Comparison of ENCODE assay signal across 7 cellular contexts in the genomic region with DNA sequence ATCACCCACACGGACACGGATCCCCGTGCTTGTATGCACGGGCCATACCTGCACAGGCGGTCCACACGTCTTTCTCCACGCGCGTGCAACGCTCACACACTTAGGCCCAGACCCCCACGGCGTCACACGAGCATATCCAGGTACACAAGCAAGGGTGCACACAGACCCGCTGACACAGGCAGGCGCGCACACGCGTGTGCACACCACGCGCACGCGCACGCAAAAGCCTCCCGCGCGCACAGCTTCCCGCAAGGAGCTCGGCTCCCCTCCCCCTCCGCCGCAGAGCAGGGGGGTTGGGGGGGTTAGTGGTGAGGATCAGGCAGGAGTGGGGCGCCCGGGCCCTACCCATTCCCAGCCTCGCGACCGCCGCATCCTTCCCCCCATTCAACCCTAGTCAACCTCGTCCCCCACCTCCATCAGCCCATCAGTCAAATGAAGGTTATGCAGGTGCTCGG. TPM values are rescaled to one million over a fixed set of nuclear protein-coding genes. Genes with fewer than 3 reads are reported as not detected.
DNase-seq lines count a peak whose midpoint lies in the region; ATAC-seq, FAIRE-seq and TF ChIP-seq lines count a peak whose summit lies in the region.

No MANE protein-coding gene starts in this region.

- H3K27me3 ChIP-seq in HUES64 (ENCODE audit: insufficient read depth, low read length): peaks cover 7% of the 10 kb centered on the region; the same call in 1 of the 2 replicates
- H3K27me3 ChIP-seq in hepatocyte: no peaks in the 10 kb centered on the region

- peak overlapping the region; percentile 35; the same call in 1 of the 2 replicates for H3K9ac ChIP-seq in HUES64 (ENCODE audit: low read depth, low read length)

- peaks cover 16% of the 10 kb centered on the region for H3K4me1 Mint-ChIP-seq in activated naive CD8-positive, alpha-beta T cell (ENCODE audit: low read depth)

- H4K20me1 ChIP-seq in hepatocyte (ENCODE audit: insufficient read depth, poor library complexity, severe bottlenecking): no peaks in the 10 kb centered on the region

- H3K4me2 ChIP-seq in hepatocyte: peak overlapping the region; percentile 97

- 11% methylated on average over 34 of the region's 38 CpGs for WGBS in HUES64
- WGBS in hepatocyte (ENCODE audit: low lambda C conversion rate, missing lambda C conversion rate): 9% methylated on average over 18 of the region's 38 CpGs

- ATAC-seq in GM18517 (IDR thresholded peaks at IDR 0.05; ENCODE audit: unreplicated experiment) (peak; percentile 5), sciatic nerve (peak; percentile 1)

- no peaks in the 10 kb centered on the region for H3K36me3 Mint-ChIP-seq in activated naive CD8-positive, alpha-beta T cell

- no peaks in the 10 kb centered on the region for H3K9me3 Mint-ChIP-seq in activated naive CD8-positive, alpha-beta T cell (ENCODE audit: low read depth)

- H3K9me3 ChIP-seq in HUES64 (ENCODE audit: insufficient read depth, low read depth, low read length) (no peaks in the 10 kb centered on the region), hepatocyte (ENCODE audit: low read depth) (no peaks in the 10 kb centered on the region)

- H3K4me3 Mint-ChIP-seq in activated naive CD8-positive, alpha-beta T cell: peak overlapping the region; percentile 95

- H3K4me1 ChIP-seq in HUES64 (ENCODE audit: insufficient read depth, low read length): peaks cover 9% of the 10 kb centered on the region; the same call in 1 of the 2 replicates
- H3K4me1 ChIP-seq in hepatocyte (ENCODE audit: insufficient read depth): peaks cover 10% of the 10 kb centered on the region

- H3K27ac Mint-ChIP-seq in activated naive CD8-positive, alpha-beta T cell: peak overlapping the region; percentile 83

- H3K36me3 ChIP-seq in HUES64 (ENCODE audit: insufficient read depth, low read length): peaks cover 26% of the 10 kb centered on the region; the same call in 1 of the 2 replicates
- H3K36me3 ChIP-seq in hepatocyte (replicated peaks; ENCODE audit: insufficient read depth, low read depth): no peaks in the 10 kb centered on the region

- H3K27ac ChIP-seq in HUES64 (ENCODE audit: low read depth, low read length) (no peak overlapping the region), hepatocyte (peak overlapping the region; percentile 25)

- H3K27me3 Mint-ChIP-seq in activated naive CD8-positive, alpha-beta T cell: peaks cover 1% of the 10 kb centered on the region

- H3K9me2 ChIP-seq in hepatocyte (replicated peaks; ENCODE audit: insufficient read depth): no peaks in the 10 kb centered on the region

- no peak for FAIRE-seq in RCC 7860 (lab: Jason Lieb, UNC)

- peak overlapping the region; percentile 27 for H2AFZ ChIP-seq in hepatocyte

- H3K79me2 ChIP-seq in hepatocyte: no peaks in the 10 kb centered on the region

- DNase-seq in hepatocyte (ENCODE audit: low spot score) (peak; percentile 56), sciatic nerve (ENCODE audit: low spot score) (peak; percentile 85), RCC 7860 (ENCODE audit: low spot score) (no peak), LoVo (ENCODE audit: low spot score) (no peak)

- H3K4me3 ChIP-seq in HUES64 (ENCODE audit: low read length) (peak overlapping the region; percentile 72), hepatocyte (peak overlapping the region; percentile 38)

- intact Hi-C loops in sciatic nerve (cut with DNase I): no loop called here

- no peak for TF ChIP-seq CTCF in hepatocyte (IDR thresholded peaks at IDR 0.05; ENCODE audit: poor library complexity)

RNA-seq across cellular contexts. Expression of a gene that starts 0.4 kb away (rescaled TPM):
- 3.5 TPM for polyA plus RNA-seq in HUES64 (2013, experiment 1 of 2)
- polyA plus RNA-seq in HUES64 (2013, experiment 2 of 2): 5.1 TPM
- total RNA-seq in hepatocyte: 0.60 and 2.2 TPM in 2 replicates
- 2.6 and 3.0 TPM in 2 replicates for polyA plus RNA-seq in hepatocyte
- total RNA-seq in sciatic nerve: 2.9 TPM

RNA-seq across cellular contexts. Expression of a gene that starts 10.4 kb away (rescaled TPM):
- 25.7 TPM for polyA plus RNA-seq in HUES64 (2013, experiment 1 of 2)
- 25.9 TPM for polyA plus RNA-seq in HUES64 (2013, experiment 2 of 2)
- 31.8 and 36.9 TPM in 2 replicates for total RNA-seq in hepatocyte
- 22.4 and 26.0 TPM in 2 replicates for polyA plus RNA-seq in hepatocyte
- total RNA-seq in sciatic nerve: 9.2 TPM

RNA-seq across cellular contexts. Expression of a gene that starts 22.8 kb away (rescaled TPM):
- 0.55 TPM for polyA plus RNA-seq in HUES64 (2013, experiment 1 of 2)
- polyA plus RNA-seq in HUES64 (2013, experiment 2 of 2): 0.44 TPM
- total RNA-seq in hepatocyte (0.43 and 0.72 TPM in 2 replicates), sciatic nerve (2.1 TPM)
- 0.10 and 0.47 TPM in 2 replicates for polyA plus RNA-seq in hepatocyte

RNA-seq across cellular contexts. Expression of a gene that starts 29.8 kb away (rescaled TPM):
- polyA plus RNA-seq in HUES64 (2013, experiment 1 of 2): 12.3 TPM
- polyA plus RNA-seq in HUES64 (2013, experiment 2 of 2): 13.2 TPM
- total RNA-seq in hepatocyte: 95.7 and 133 TPM in 2 replicates
- polyA plus RNA-seq in hepatocyte: 129 and 170 TPM in 2 replicates
- total RNA-seq in sciatic nerve: 82.2 TPM

RNA-seq across cellular contexts. Expression of a gene that starts 50.5 kb away (rescaled TPM):
- polyA plus RNA-seq in HUES64 (2013, experiment 1 of 2): 42.3 TPM
- 48.1 TPM for polyA plus RNA-seq in HUES64 (2013, experiment 2 of 2)
- total RNA-seq in hepatocyte (29.9 and 38.7 TPM in 2 replicates), sciatic nerve (19.5 TPM)
- polyA plus RNA-seq in hepatocyte: 49.5 and 52.2 TPM in 2 replicates

Comparison
In these comparisons a context has a peak if more than half of its experiments do, and no peak if none do; other contexts are left out.
1. DNase-seq: peak in hepatocyte (single experiment) and sciatic nerve (single experiment); none in RCC 7860 (single experiment) and LoVo (single experiment).